ENCODE assay signal across 25 cellular contexts in genomic region chr5:1446602-1447343, GRCh38. TPM values are rescaled to one million over a fixed set of nuclear protein-coding genes. Genes with fewer than 3 reads are reported as not detected.
DNase-seq lines count a peak whose midpoint lies in the region; ATAC-seq and TF ChIP-seq lines count a peak whose summit lies in the region.
"Had no signal": no experiment of that assay in that cellular context is flagged by ENCODE, and none has a peak within 500 bp of the region (broad histone marks: within the 10 kb centered on the region; RNA-seq: fewer than 3 reads in every experiment).

No MANE protein-coding gene starts in this region.

- no peaks in the 10 kb centered on the region for H3F3A ChIP-seq in neural progenitor cell (ENCODE audit: low read depth)

- no peak for ATAC-seq in central memory CD8-positive, alpha-beta T cell (replicated peaks; ENCODE audit: extremely low read depth, poor library complexity, severe bottlenecking)

- H3K4me2 ChIP-seq in neural progenitor cell: peak overlapping the region; percentile 91

- H3K27me3 ChIP-seq in CD8-positive, alpha-beta memory T cell (ENCODE audit: insufficient read depth, low read length, poor library complexity, severe bottlenecking): peaks cover 13% of the 10 kb centered on the region
- peaks cover 100% of the 10 kb centered on the region for H3K27me3 ChIP-seq in neural progenitor cell
- H3K27me3 ChIP-seq in breast epithelium: peaks cover 0 to 62% of the 10 kb centered on the region in 2 donors

- peaks cover 28% of the 10 kb centered on the region for H4K20me1 ChIP-seq in neural progenitor cell (ENCODE audit: low read depth)

- peak overlapping the region; percentile 24; the same call in 1 of the 2 replicates for H3K9ac ChIP-seq in ES-I3 (ENCODE audit: low read depth, low read length)
- H3K9ac ChIP-seq in neural progenitor cell: no peak overlapping the region

- TF ChIP-seq CTCF in neural progenitor cell (IDR thresholded peaks at IDR 0.05) (no peak), breast epithelium (IDR thresholded peaks at IDR 0.05) (no peak), osteocyte (IDR thresholded peaks at IDR 0.05) (no peak)

- CTCF ChIA-PET in CD8-positive, alpha-beta memory T cell (lab: Charles Lee): interaction anchor here (0.9 kb wide), 1 partner anchor 36 kb away, joined by 3 read pairs; no protein-coding TSS in a partner anchor

- POLR2A ChIA-PET in CD8-positive, alpha-beta memory T cell (lab: Charles Lee): no interaction called here

- DNase-seq in CD8-positive, alpha-beta memory T cell: no peak
- no peak for DNase-seq in central memory CD8-positive, alpha-beta T cell (ENCODE audit: low spot score in 2 of 2)
- DNase-seq in neural progenitor cell (ENCODE audit: low spot score) (peak; percentile 18), inferior parietal cortex (ENCODE audit: extremely low spot score) (no peak), breast epithelium (ENCODE audit: low spot score in 2 of 2) (no peak), occipital lobe (lab: John Stamatoyannopoulos, UW) (no peak), osteocyte (ENCODE audit: extremely low spot score, unreplicated experiment) (no peak)
- DNase-seq: activated CD4-positive, alpha-beta T cell treated with anti-CD3 and anti-CD28 coated beads for 4 hours; activated naive CD4-positive, alpha-beta T cell treated with anti-CD3 and anti-CD28 coated beads, Interleukin-2, amount 10 ng/mL, durations not matched to agents 7 days and 5 days; CD4-positive, CD25-positive, alpha-beta regulatory T cell; GDM1; kidney glomerular epithelial cell; NCI-H1436 treated with DMSO at 0.1 percent for 48 hours; NCI-H524 treated with DMSO at 0.1 percent for 48 hours; stimulated activated CD4-positive, alpha-beta T cell treated with anti-CD3 and anti-CD28 coated beads, Interleukin-12 subunit alpha, Interleukin-12 subunit beta, amount 100 ng/mL, for 4 hours; stimulated activated CD4-positive, alpha-beta T cell treated with anti-CD3 and anti-CD28 coated beads, Interleukin-4, amount 100 ng/mL, for 24 hours; stimulated activated naive CD4-positive, alpha-beta T cell had no signal

- no peak for TF ChIP-seq POLR2A in breast epithelium (IDR thresholded peaks at IDR 0.05)

- no peak overlapping the region for H2AFZ ChIP-seq in neural progenitor cell (replicated peaks)

- no peaks in the 10 kb centered on the region for H3K36me3 Mint-ChIP-seq in CD8-positive, alpha-beta memory T cell
- peaks cover 3% of the 10 kb centered on the region for H3K36me3 Mint-ChIP-seq in central memory CD8-positive, alpha-beta T cell (ENCODE audit: insufficient read depth)
- H3K36me3 Mint-ChIP-seq in neural progenitor cell (no peaks in the 10 kb centered on the region), osteocyte (ENCODE audit: unreplicated experiment) (no peaks in the 10 kb centered on the region)
- H3K36me3 Mint-ChIP-seq: activated naive CD4-positive, alpha-beta T cell treated with anti-CD3 and anti-CD28 coated beads, Interleukin-2, amount 10 ng/mL, durations not matched to agents 7 days and 5 days; CD4-positive, CD25-positive, alpha-beta regulatory T cell had no signal

- H3K9me3 Mint-ChIP-seq in CD8-positive, alpha-beta memory T cell: no peaks in the 10 kb centered on the region
- H3K9me3 Mint-ChIP-seq in central memory CD8-positive, alpha-beta T cell: no peaks in the 10 kb centered on the region
- H3K9me3 Mint-ChIP-seq in neural progenitor cell: peaks cover 2% of the 10 kb centered on the region
- no peaks in the 10 kb centered on the region for H3K9me3 Mint-ChIP-seq in osteocyte (ENCODE audit: unreplicated experiment)
- H3K9me3 Mint-ChIP-seq: activated naive CD4-positive, alpha-beta T cell treated with anti-CD3 and anti-CD28 coated beads, Interleukin-2, amount 10 ng/mL, durations not matched to agents 7 days and 5 days; activated T-helper 1 cell treated with anti-CD3 and anti-CD28 coated beads, Interleukin-12 subunit alpha, Interleukin-12 subunit beta, Interleukin-2, Interleukin-4 antibody, amounts not matched to agents 30 ng/mL and 10 ng/mL and 1 ng/mL, durations not matched to agents 14 hours and 24 hours and 36 hours had no signal

- H3K27me3 Mint-ChIP-seq in CD8-positive, alpha-beta memory T cell: peaks cover 23 to 39% of the 10 kb centered on the region in 2 donors
- peaks cover 30% of the 10 kb centered on the region for H3K27me3 Mint-ChIP-seq in central memory CD8-positive, alpha-beta T cell
- H3K27me3 Mint-ChIP-seq in neural progenitor cell (ENCODE audit: insufficient read depth, low read depth) (peaks cover 57% of the 10 kb centered on the region), osteocyte (ENCODE audit: unreplicated experiment) (peaks cover 67% of the 10 kb centered on the region)

- no peaks in the 10 kb centered on the region for H3K36me3 ChIP-seq in CD8-positive, alpha-beta memory T cell (ENCODE audit: insufficient read depth, low read length)
- H3K36me3 ChIP-seq in ES-I3 (ENCODE audit: insufficient read depth, low read length): no peaks in the 10 kb centered on the region
- H3K36me3 ChIP-seq in neural progenitor cell: no peaks in the 10 kb centered on the region
- H3K36me3 ChIP-seq in breast epithelium: no peaks in the 10 kb centered on the region
- H3K36me3 ChIP-seq: SJSA1, tibial nerve had no signal

- H3K79me2 ChIP-seq in neural progenitor cell (ENCODE audit: low read depth): no peaks in the 10 kb centered on the region

- H3K27ac Mint-ChIP-seq in CD8-positive, alpha-beta memory T cell: peak overlapping the region in 1 of 8 donors; percentile 92
- no peak overlapping the region for H3K27ac Mint-ChIP-seq in central memory CD8-positive, alpha-beta T cell (ENCODE audit: low read depth)
- H3K27ac Mint-ChIP-seq in neural progenitor cell: no peak overlapping the region
- H3K27ac Mint-ChIP-seq in osteocyte (ENCODE audit: unreplicated experiment): no peak overlapping the region
- H3K27ac Mint-ChIP-seq: activated naive CD4-positive, alpha-beta T cell treated with anti-CD3 and anti-CD28 coated beads, Interleukin-2, amount 10 ng/mL, durations not matched to agents 7 days and 5 days; activated T-helper 1 cell treated with anti-CD3 and anti-CD28 coated beads, Interleukin-12 subunit alpha, Interleukin-12 subunit beta, Interleukin-2, Interleukin-4 antibody, amounts not matched to agents 30 ng/mL and 10 ng/mL and 1 ng/mL, durations not matched to agents 14 hours and 24 hours and 36 hours; CD4-positive, CD25-positive, alpha-beta regulatory T cell had no signal

- H3K4me1 ChIP-seq in CD8-positive, alpha-beta memory T cell (ENCODE audit: insufficient read depth, low read length): peaks cover 14% of the 10 kb centered on the region
- H3K4me1 ChIP-seq in ES-I3 (ENCODE audit: insufficient read depth, low read length) (no peaks in the 10 kb centered on the region), neural progenitor cell (peaks cover 8% of the 10 kb centered on the region), breast epithelium (peaks cover 0 to 10% of the 10 kb centered on the region in 2 donors)
- H3K4me1 ChIP-seq: SJSA1 had no signal

- no peaks in the 10 kb centered on the region for H3K9me3 ChIP-seq in CD8-positive, alpha-beta memory T cell (ENCODE audit: low read length)
- H3K9me3 ChIP-seq in ES-I3 (ENCODE audit: control insufficient read depth, insufficient read depth, low read length): no peaks in the 10 kb centered on the region
- H3K9me3 ChIP-seq in neural progenitor cell (ENCODE audit: low read depth): no peaks in the 10 kb centered on the region
- peaks cover 0 to 1% of the 10 kb centered on the region in 2 donors for H3K9me3 ChIP-seq in breast epithelium
- H3K9me3 ChIP-seq: tibial nerve had no signal

- H3K4me3 Mint-ChIP-seq in CD8-positive, alpha-beta memory T cell: peak overlapping the region in 5 of 7 donors; percentile 19 to 79 (median 41)
- peak overlapping the region; percentile 37 for H3K4me3 Mint-ChIP-seq in central memory CD8-positive, alpha-beta T cell
- H3K4me3 Mint-ChIP-seq in neural progenitor cell: no peak overlapping the region
- H3K4me3 Mint-ChIP-seq in osteocyte (ENCODE audit: unreplicated experiment): no peak overlapping the region
- H3K4me3 Mint-ChIP-seq: activated naive CD4-positive, alpha-beta T cell treated with anti-CD3 and anti-CD28 coated beads, Interleukin-2, amount 10 ng/mL, durations not matched to agents 7 days and 5 days; activated T-helper 1 cell treated with anti-CD3 and anti-CD28 coated beads, Interleukin-12 subunit alpha, Interleukin-12 subunit beta, Interleukin-2, Interleukin-4 antibody, amounts not matched to agents 30 ng/mL and 10 ng/mL and 1 ng/mL, durations not matched to agents 14 hours and 24 hours and 36 hours; CD4-positive, CD25-positive, alpha-beta regulatory T cell had no signal

- H3K4me1 Mint-ChIP-seq in CD8-positive, alpha-beta memory T cell: peaks cover 27 to 44% (median 31%) of the 10 kb centered on the region in 3 donors
- peaks cover 26% of the 10 kb centered on the region for H3K4me1 Mint-ChIP-seq in central memory CD8-positive, alpha-beta T cell
- H3K4me1 Mint-ChIP-seq in neural progenitor cell (peaks cover 6% of the 10 kb centered on the region), osteocyte (ENCODE audit: unreplicated experiment) (peaks cover 2% of the 10 kb centered on the region)
- H3K4me1 Mint-ChIP-seq: activated naive CD4-positive, alpha-beta T cell treated with anti-CD3 and anti-CD28 coated beads, Interleukin-2, amount 10 ng/mL, durations not matched to agents 7 days and 5 days had no signal

- H3K4me3 ChIP-seq in CD8-positive, alpha-beta memory T cell (ENCODE audit: low read length): no peak overlapping the region
- H3K4me3 ChIP-seq in neural progenitor cell: no peak overlapping the region
- H3K4me3 ChIP-seq in breast epithelium: no peak overlapping the region
- H3K4me3 ChIP-seq: SJSA1, tibial nerve had no signal

- intact Hi-C loops in breast epithelium (cut with DNase I; ENCODE audit: low total_unique reads): no loop called here

- no peak overlapping the region for H3K27ac ChIP-seq in CD8-positive, alpha-beta memory T cell (ENCODE audit: low read depth, low read length)
- H3K27ac ChIP-seq in neural progenitor cell (no peak overlapping the region), breast epithelium (no peak overlapping the region)
- H3K27ac ChIP-seq: SJSA1, tibial nerve had no signal

RNA-seq across cellular contexts. Expression of gene SLC6A3, which starts 1.5 kb away (rescaled TPM):
- total RNA-seq in CD8-positive, alpha-beta memory T cell: not detected
- polyA plus RNA-seq in CD8-positive, alpha-beta memory T cell: not detected
- 0.19 and 0.32 TPM in 2 replicates for total RNA-seq in neural progenitor cell (ENCODE audit: low replicate concordance)
- under 1 TPM; under 0.01 to 0.32 (median 0.15) TPM for total RNA-seq in breast epithelium
- not detected for total RNA-seq in occipital lobe
- total RNA-seq in osteocyte: not detected in 2 replicates
- total RNA-seq: activated T-helper 1 cell treated with anti-CD3 and anti-CD28 coated beads, Interleukin-12 subunit alpha, Interleukin-12 subunit beta, Interleukin-2, Interleukin-4 antibody, amounts not matched to agents 30 ng/mL and 10 ng/mL and 1 ng/mL, durations not matched to agents 14 hours and 24 hours and 36 hours; CD4-positive, CD25-positive, alpha-beta regulatory T cell; dermis microvascular lymphatic vessel endothelial cell; glomerular endothelial cell; lung microvascular endothelial cell; SJSA1; T-helper 1 cell treated with Interleukin-12 subunit alpha and Interleukin-12 subunit beta and Interleukin-4 antibody, amounts not matched to agents 30 ng/mL and 1 ng/mL, for 36 hours had no signal

Comparison
In these comparisons a context has a peak if more than half of its experiments do, and no peak if none do; other contexts are left out.
1. H3K4me3 Mint-ChIP-seq: peak in CD8-positive, alpha-beta memory T cell (5 of 7) and central memory CD8-positive, alpha-beta T cell (single experiment); none in neural progenitor cell (single experiment) and osteocyte (single experiment).